Comparison of ENCODE assay signal across 8 cellular contexts in the genomic region with DNA sequence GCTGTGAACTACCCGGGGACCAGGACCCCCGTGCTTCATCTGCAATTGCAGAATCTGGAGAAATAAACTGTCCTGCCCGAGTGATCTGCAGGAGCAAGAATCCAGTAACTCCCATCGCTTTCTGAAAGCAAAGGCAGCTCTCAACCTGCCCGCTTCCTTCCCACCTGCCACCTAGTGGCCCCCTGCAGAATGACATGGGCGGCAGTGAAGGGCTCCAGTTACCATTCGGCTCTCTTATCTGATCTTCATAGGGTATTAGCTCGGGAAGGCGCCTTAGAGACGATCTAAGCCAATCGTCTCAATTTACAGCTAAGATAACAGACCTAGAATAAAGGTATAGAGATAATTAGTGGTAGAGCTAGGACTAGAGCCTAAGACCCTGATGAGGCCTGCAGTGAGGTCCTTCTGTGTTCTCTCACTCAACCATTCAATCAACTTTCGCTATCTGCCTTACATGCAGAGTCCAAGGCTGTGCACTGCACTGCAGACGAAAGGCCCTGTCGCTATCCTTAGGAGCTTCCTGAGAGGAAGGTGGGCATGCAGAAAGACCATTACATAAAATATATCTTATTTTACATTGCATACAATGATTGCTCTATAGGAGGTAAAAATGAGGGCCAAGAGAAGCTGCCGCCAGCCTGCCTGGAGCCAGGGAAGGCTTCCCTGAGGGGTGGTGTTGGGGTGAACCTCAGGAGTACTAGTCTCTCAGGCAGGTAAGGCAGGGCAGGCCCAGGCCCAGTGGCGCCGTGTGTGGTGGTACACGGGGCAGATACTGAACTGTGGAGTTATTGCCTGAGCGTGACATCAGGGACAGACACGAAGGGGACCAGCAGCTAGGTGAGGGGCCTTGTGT. TPM values are rescaled to one million over a fixed set of nuclear protein-coding genes. Genes with fewer than 3 reads are reported as not detected.
DNase-seq lines count a peak whose midpoint lies in the region; ATAC-seq, FAIRE-seq and TF ChIP-seq lines count a peak whose summit lies in the region.

No MANE protein-coding gene starts in this region.

- H3K4me1 ChIP-seq in left lung: peaks cover 0 to 8% of the 10 kb centered on the region in 2 donors

- peaks cover 0 to 33% of the 10 kb centered on the region in 2 donors for H3K27me3 ChIP-seq in left lung

- H3K9me3 ChIP-seq in left lung: peaks cover 0 to 3% of the 10 kb centered on the region in 2 donors

- H3K4me3 ChIP-seq in left lung: no peak overlapping the region

- TF ChIP-seq POLR2A in GM12891 (IDR thresholded peaks at IDR 0.05; ENCODE audit: low read depth, low read length): no peak
- TF ChIP-seq POLR2A in GM18505 (IDR thresholded peaks at IDR 0.05; ENCODE audit: borderline replicate concordance, extremely low read depth, insufficient read depth, insufficient read length): no peak

- no peaks in the 10 kb centered on the region for H3K36me3 ChIP-seq in left lung

- peak; percentile 98 to 99 for TF ChIP-seq CTCF in left lung (IDR thresholded peaks at IDR 0.05)

- peak; percentile 81 for FAIRE-seq in GM12891 (lab: Jason Lieb, UNC)

- no peak overlapping the region for H3K27ac ChIP-seq in left lung

- ATAC-seq in HG03280 (IDR thresholded peaks at IDR 0.05; ENCODE audit: unreplicated experiment) (peak; percentile 84), left lung (peak; percentile 93), GM18505 (IDR thresholded peaks at IDR 0.05; ENCODE audit: unreplicated experiment) (no peak)

- DNase-seq in GM12891 (ENCODE audit: insufficient read length, low spot score) (peak; percentile 84), NCI-H446 treated with DMSO at 0.1 percent for 48 hours (lab: John Stamatoyannopoulos, UW) (peak; percentile 32), cerebellar nuclear complex (lab: John Stamatoyannopoulos, UW) (peak; percentile 43 to 74), left lung (peak; percentile 79 to 92)
- DNase-seq in activated CD4-positive, alpha-beta T cell treated with anti-CD3 and anti-CD28 coated beads for 1 hour: peak; percentile 72
- peak; percentile 83 for DNase-seq in stimulated activated CD4-positive, alpha-beta T cell treated with anti-CD3 and anti-CD28 coated beads, Interleukin-4, amount 100 ng/mL, for 24 hours

- intact Hi-C loops in left lung (cut with DNase I): loop anchor here in 1 of 2 donors (10.0 kb wide), 1 partner anchor 117 kb away; no protein-coding TSS in a partner anchor

TF ChIP-seq in GM12891, 5 proteins besides CTCF, POLR2A, EP300 and RAD21:
- TF ChIP-seq POLR2AphosphoS5 (IDR thresholded peaks at IDR 0.05; ENCODE audit: low read depth, low read length): no peak
- TF ChIP-seq SPI1 (IDR thresholded peaks at IDR 0.05; ENCODE audit: low read depth, low read length): 0 out of 2 replicates have a peak, but pooled peaks have one; percentile 21

RNA-seq across cellular contexts. Expression of a gene that starts 7.1 kb away (rescaled TPM):
- polyA plus RNA-seq in GM12891 (2012; ENCODE audit: low read depth, missing spikeins): 36.3 TPM
- total RNA-seq in left lung: 10 to 100 TPM; 16.9 to 22.3 TPM

RNA-seq across cellular contexts. Expression of a gene that starts 24.2 kb away (rescaled TPM):
- polyA plus RNA-seq in GM12891 (2012; ENCODE audit: low read depth, missing spikeins): 33.4 TPM
- total RNA-seq in left lung: 1 to 10 TPM; 2.2 to 4.1 TPM

Comparison
In these comparisons a context has a peak if more than half of its experiments do, and no peak if none do; other contexts are left out.
1. DNase-seq: peak in every context shown above with its lines; median percentile 86 in left lung; 84 in GM12891; 83 in stimulated activated CD4-positive, alpha-beta T cell treated with anti-CD3 and anti-CD28 coated beads, Interleukin-4, amount 100 ng/mL, for 24 hours; 72 in activated CD4-positive, alpha-beta T cell treated with anti-CD3 and anti-CD28 coated beads for 1 hour; 58 in cerebellar nuclear complex; 32 in NCI-H446 treated with DMSO at 0.1 percent for 48 hours.